Comparison of ENCODE assay signal across 1 cellular context in genomic region chr5:132465095-132465707, GRCh38.
TF ChIP-seq lines count a peak whose summit lies in the region.

No MANE protein-coding gene starts in this region.

TF ChIP-seq in GM12878, 131 proteins besides CTCF, POLR2A, EP300 and RAD21 (continued from another document):
- no peak for TF ChIP-seq BCLAF1 (IDR thresholded peaks at IDR 0.05)
- no peak for TF ChIP-seq SREBF1 (IDR thresholded peaks at IDR 0.05; ENCODE audit: low read length)
- no peak for TF ChIP-seq TARDBP (IDR thresholded peaks at IDR 0.05; ENCODE audit: borderline replicate concordance)
- TF ChIP-seq ZNF687 (IDR thresholded peaks at IDR 0.05): no peak
- no peak for TF ChIP-seq BHLHE40 (IDR thresholded peaks at IDR 0.05; ENCODE audit: borderline replicate concordance in 1 of 2, low read depth in 2 of 2, low read length in 1 of 2)
- TF ChIP-seq ZNF207 (IDR thresholded peaks at IDR 0.05; ENCODE audit: borderline replicate concordance): no peak
- no peak for TF ChIP-seq GATAD2B (conservative IDR thresholded peaks at IDR 0.05; ENCODE audit: low read depth)
- no peak for TF ChIP-seq SRF (IDR thresholded peaks at IDR 0.05; ENCODE audit: low read depth in 2 of 2, low read length in 2 of 2)
- TF ChIP-seq CHD4 (IDR thresholded peaks at IDR 0.05): no peak
- TF ChIP-seq ESRRA (IDR thresholded peaks at IDR 0.05; ENCODE audit: low read length): no peak
- no peak for TF ChIP-seq TCF7 (IDR thresholded peaks at IDR 0.05; ENCODE audit: borderline replicate concordance)
- no peak for TF ChIP-seq E4F1 (IDR thresholded peaks at IDR 0.05; ENCODE audit: borderline replicate concordance, partially characterized antibody)
- no peak for TF ChIP-seq TAF1 (IDR thresholded peaks at IDR 0.05; ENCODE audit: borderline replicate concordance, low read depth, low read length)
- no peak for TF ChIP-seq SUZ12 (IDR thresholded peaks at IDR 0.05; ENCODE audit: unreplicated experiment)
